15 cellular contexts compared by ENCODE assay signal in genomic region chr20:53575481-53576194, GRCh38. TPM values are rescaled to one million over a fixed set of nuclear protein-coding genes. Genes with fewer than 3 reads are reported as not detected.
DNase-seq lines count a peak whose midpoint lies in the region; ATAC-seq, FAIRE-seq and TF ChIP-seq lines count a peak whose summit lies in the region.
"Had no signal": no experiment of that assay in that cellular context is flagged by ENCODE, and none has a peak within 500 bp of the region (broad histone marks: within the 10 kb centered on the region; RNA-seq: fewer than 3 reads in every experiment).

No MANE protein-coding gene starts in this region.

- no TSS peak for BruUV-seq in MCF 10A (replicated peaks; lab: Mats Ljungman, UMichigan)

- H3K36me3 Mint-ChIP-seq in CD4-positive, alpha-beta memory T cell = peaks cover 64 to 90% of the 10 kb centered on the region in 2 donors
- peaks cover 2% of the 10 kb centered on the region for H3K36me3 Mint-ChIP-seq in IgD-negative memory B cell
- H3K36me3 Mint-ChIP-seq in MCF 10A (ENCODE audit: insufficient read depth, unreplicated experiment) = peaks cover 96% of the 10 kb centered on the region
- peaks cover 59% of the 10 kb centered on the region for H3K36me3 Mint-ChIP-seq in osteocyte (ENCODE audit: unreplicated experiment)

- TF ChIP-seq CTCF in MCF 10A (IDR thresholded peaks at IDR 0.05; ENCODE audit: unreplicated experiment) (no peak), osteocyte (IDR thresholded peaks at IDR 0.05) (no peak)

- H3K27me3 ChIP-seq in CD4-positive, alpha-beta memory T cell (ENCODE audit: insufficient read depth, low read length) = no peaks in the 10 kb centered on the region

- peaks cover 95% of the 10 kb centered on the region for H3K4me1 ChIP-seq in CD4-positive, alpha-beta memory T cell (ENCODE audit: insufficient read depth, low read length)

- peak overlapping the region in 6 of 8 donors; percentile 3 to 75 (median 31) for H3K4me3 Mint-ChIP-seq in CD4-positive, alpha-beta memory T cell
- H3K4me3 Mint-ChIP-seq in IgD-negative memory B cell (no peak overlapping the region), MCF 10A (ENCODE audit: unreplicated experiment) (no peak overlapping the region), osteocyte (ENCODE audit: unreplicated experiment) (no peak overlapping the region)
- H3K4me3 Mint-ChIP-seq: activated B cell treated with CpG ODN at 0.5 μM for 24 hours had no signal

- no peak overlapping the region for H3K27ac ChIP-seq in CD4-positive, alpha-beta memory T cell (ENCODE audit: low read depth, low read length)

- H3K9me3 Mint-ChIP-seq in CD4-positive, alpha-beta memory T cell = no peaks in the 10 kb centered on the region
- H3K9me3 Mint-ChIP-seq in IgD-negative memory B cell (no peaks in the 10 kb centered on the region), MCF 10A (ENCODE audit: unreplicated experiment) (no peaks in the 10 kb centered on the region), osteocyte (ENCODE audit: unreplicated experiment) (no peaks in the 10 kb centered on the region)
- H3K9me3 Mint-ChIP-seq: activated B cell treated with CpG ODN at 0.5 μM for 24 hours had no signal

- peak overlapping the region; percentile 68 to 100 (median 78) for H3K27ac Mint-ChIP-seq in CD4-positive, alpha-beta memory T cell
- H3K27ac Mint-ChIP-seq in IgD-negative memory B cell = peak overlapping the region; percentile 4 to 54 (median 20)
- H3K27ac Mint-ChIP-seq in MCF 10A (ENCODE audit: low read depth, unreplicated experiment) = peak overlapping the region; percentile 71
- H3K27ac Mint-ChIP-seq in osteocyte (ENCODE audit: unreplicated experiment) = no peak overlapping the region
- H3K27ac Mint-ChIP-seq: activated B cell treated with CpG ODN at 0.5 μM for 24 hours had no signal

- no peak overlapping the region for H3K4me3 ChIP-seq in CD4-positive, alpha-beta memory T cell (ENCODE audit: low read length in 2 of 2)

- ATAC-seq in GM21619 (IDR thresholded peaks at IDR 0.05; ENCODE audit: unreplicated experiment) = no peak
- ATAC-seq: right cardiac atrium had no signal

- CTCF ChIA-PET in CD4-positive, alpha-beta memory T cell (lab: Charles Lee; ENCODE audit: partially characterized antibody) = interaction anchor here (0.9 to 7.4 kb wide), 4 partner anchors 179 to 364 kb away, joined by 3 to 118 read pairs (median 6); no protein-coding TSS in a partner anchor
- CTCF ChIA-PET in MCF 10A (lab: Yijun Ruan, JAX) = interaction anchor here (0.6 to 9.0 kb wide), 15 partner anchors 46 to 1447 kb away, joined by 3 to 163 read pairs (median 5); no protein-coding TSS in a partner anchor

- TF ChIP-seq POLR2A in GM12892 (IDR thresholded peaks at IDR 0.05; ENCODE audit: low read depth, low read length) = no peak

- POLR2A ChIA-PET in CD4-positive, alpha-beta memory T cell (lab: Charles Lee; ENCODE audit: partially characterized antibody) = interaction anchor here (1.2 to 7.9 kb wide), 3 partner anchors 322 to 360 kb away, joined by 3 to 55 read pairs (median 4); no protein-coding TSS in a partner anchor
- POLR2A ChIA-PET in MCF 10A (lab: Yijun Ruan, JAX) = interaction anchor here (0.6 to 1.0 kb wide), 3 partner anchors 340 to 975 kb away, joined by 3 to 6 read pairs (median 5); partner anchors contain the start of gene PFDN4

- DNase-seq in CD4-positive, alpha-beta memory T cell = no peak
- no peak for DNase-seq in MCF 10A (ENCODE audit: unreplicated experiment)
- peak; percentile 66 for DNase-seq in osteocyte (ENCODE audit: extremely low spot score, unreplicated experiment)
- DNase-seq in GM12892 (ENCODE audit: insufficient read length) = no peak
- no peak for DNase-seq in hypothalamus (lab: John Stamatoyannopoulos, UW)
- DNase-seq: activated B cell treated with CpG ODN at 0.5 μM for 24 hours; activated effector memory CD4-positive, alpha-beta T cell treated with anti-CD3 and anti-CD28 coated beads, Interleukin-2, amount 50 U/mL, for 16 hours; islet precursor cell; NCI-H345; stimulated activated CD4-positive, alpha-beta T cell treated with anti-CD3 and anti-CD28 coated beads, Interleukin-4, amount 100 ng/mL, for 24 hours; stimulated activated naive CD4-positive, alpha-beta T cell had no signal

- H3K4me1 Mint-ChIP-seq in CD4-positive, alpha-beta memory T cell = peaks cover 59 to 94% (median 78%) of the 10 kb centered on the region in 4 donors
- peaks cover 36 to 56% (median 40%) of the 10 kb centered on the region in 3 donors for H3K4me1 Mint-ChIP-seq in IgD-negative memory B cell
- H3K4me1 Mint-ChIP-seq in MCF 10A (ENCODE audit: insufficient read depth, unreplicated experiment) = peaks cover 23% of the 10 kb centered on the region
- H3K4me1 Mint-ChIP-seq in osteocyte (ENCODE audit: unreplicated experiment) = peaks cover 32% of the 10 kb centered on the region

- FAIRE-seq in GM12892 (lab: Jason Lieb, UNC) = no peak
- FAIRE-seq: endothelial cell of umbilical vein had no signal

- no peaks in the 10 kb centered on the region for H3K27me3 Mint-ChIP-seq in CD4-positive, alpha-beta memory T cell
- H3K27me3 Mint-ChIP-seq in IgD-negative memory B cell (no peaks in the 10 kb centered on the region), MCF 10A (ENCODE audit: insufficient read depth, unreplicated experiment) (no peaks in the 10 kb centered on the region), osteocyte (ENCODE audit: unreplicated experiment) (no peaks in the 10 kb centered on the region)
- H3K27me3 Mint-ChIP-seq: activated B cell treated with CpG ODN at 0.5 μM for 24 hours had no signal

- intact Hi-C loops in CD4-positive, alpha-beta memory T cell (cut with micrococcal nuclease) = loop anchor here (5.0 kb wide), 1 partner anchor 622 kb away; no protein-coding TSS in a partner anchor
- intact Hi-C loops in MCF 10A (cut with micrococcal nuclease) = loop anchor here (5.0 kb wide), 2 partner anchors 47 to 177 kb away; no protein-coding TSS in a partner anchor

- peaks cover 68% of the 10 kb centered on the region for H3K36me3 ChIP-seq in CD4-positive, alpha-beta memory T cell (ENCODE audit: insufficient read depth, low read length)

- no peaks in the 10 kb centered on the region for H3K9me3 ChIP-seq in CD4-positive, alpha-beta memory T cell (ENCODE audit: control insufficient read depth in 1 of 2, low read length in 2 of 2)

RNA-seq across cellular contexts. Expression of gene ZNF217, which starts 18.0 kb away (rescaled TPM):
- total RNA-seq in CD4-positive, alpha-beta memory T cell = 100 to 1,000 TPM; 100 to 111 TPM
- polyA plus RNA-seq in CD4-positive, alpha-beta memory T cell = 10 to 100 TPM; 11.6 to 28.6 TPM
- 29.9 TPM for polyA plus RNA-seq in IgD-negative memory B cell
- total RNA-seq in MCF 10A (2022) (42.9 and 49.3 TPM in 2 replicates), osteocyte (44.3 and 47.2 TPM in 2 replicates)
- polyA plus RNA-seq in GM12892 (2012; ENCODE audit: missing spikeins) = 35.4 TPM

Comparison
In these comparisons a context has a peak if more than half of its experiments do, and no peak if none do; other contexts are left out.
1. H3K4me3 Mint-ChIP-seq: peak in CD4-positive, alpha-beta memory T cell (6 of 8); none in IgD-negative memory B cell (0 of 4), MCF 10A (single experiment) and osteocyte (single experiment).